ENCODE assay signal across 25 cellular contexts in the genomic region with DNA sequence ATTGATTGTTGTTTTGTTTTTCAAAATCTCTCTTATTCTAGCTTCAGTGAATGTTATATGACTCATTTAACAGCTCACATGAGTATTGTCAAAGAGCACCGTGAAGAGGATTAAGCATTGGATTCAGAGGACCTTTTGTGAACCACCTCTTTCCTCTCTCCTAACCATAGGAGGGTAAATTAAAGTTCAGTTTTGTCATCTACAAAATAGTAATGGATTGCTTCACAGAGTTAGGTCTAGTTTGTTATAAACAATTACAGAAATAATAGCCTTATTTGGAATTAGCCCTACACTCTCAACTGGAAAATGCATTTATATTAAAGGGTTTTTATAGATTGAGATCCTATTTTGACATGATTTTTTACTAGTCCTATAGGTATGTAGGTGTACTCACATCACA. TPM values are rescaled to one million over a fixed set of nuclear protein-coding genes. Genes with fewer than 3 reads are reported as not detected.
DNase-seq lines count a peak whose midpoint lies in the region; ATAC-seq, FAIRE-seq and TF ChIP-seq lines count a peak whose summit lies in the region.
"Had no signal": no experiment of that assay in that cellular context is flagged by ENCODE, and none has a peak within 500 bp of the region (broad histone marks: within the 10 kb centered on the region; RNA-seq: fewer than 3 reads in every experiment).

No MANE protein-coding gene starts in this region.

- no peak for FAIRE-seq in HepG2 (lab: Jason Lieb, UNC)

- CTCF ChIA-PET in MCF 10A (lab: Yijun Ruan, JAX) (no interaction called here), mammary epithelial cell (lab: Charles Lee; ENCODE audit: low non-redundant PET) (no interaction called here), HepG2 (lab: Yijun Ruan, JAX; ENCODE audit: low intra/inter-chr PET ratio, low total read pairs) (no interaction called here)

- H3K9me3 ChIP-seq in mammary epithelial cell (replicated peaks; ENCODE audit: insufficient read depth, low read length): no peaks in the 10 kb centered on the region
- H3K9me3 ChIP-seq in SK-N-MC (ENCODE audit: low read depth, low read length): no peaks in the 10 kb centered on the region
- no peaks in the 10 kb centered on the region for H3K9me3 ChIP-seq in HepG2 (ENCODE audit: low read length)
- H3K9me3 ChIP-seq: HAP-1, MG63 had no signal

- H3K4me1 ChIP-seq in mammary epithelial cell (ENCODE audit: insufficient read depth, low read length) (no peaks in the 10 kb centered on the region), HepG2 (ENCODE audit: insufficient read depth, low read length) (no peaks in the 10 kb centered on the region)
- H3K4me1 ChIP-seq: HAP-1 had no signal

- H3K4me3 ChIP-seq in mammary epithelial cell (replicated peaks in 1 of 3; ENCODE audit: insufficient read depth in 1 of 3, low read depth in 2 of 3, low read length in 3 of 3) (no peak overlapping the region), SK-N-MC (no peak overlapping the region), fibroblast of villous mesenchyme (ENCODE audit: low read depth, low read length) (no peak overlapping the region), HepG2 (replicated peaks in 1 of 3; ENCODE audit: insufficient read depth in 1 of 3, low read depth in 2 of 3, low read length in 3 of 3) (no peak overlapping the region)
- H3K4me3 ChIP-seq: HAP-1, MG63 had no signal

- H3K9me3 Mint-ChIP-seq in MCF 10A (ENCODE audit: unreplicated experiment): no peaks in the 10 kb centered on the region
- H3K9me3 Mint-ChIP-seq: CD8-positive, alpha-beta T cell; T-cell had no signal

- no peak overlapping the region for H3K4me2 ChIP-seq in mammary epithelial cell (ENCODE audit: insufficient read depth, low read depth, low read length)
- H3K4me2 ChIP-seq in HepG2 (ENCODE audit: low read depth, low read length): no peak overlapping the region

- H3K4me3 Mint-ChIP-seq in MCF 10A (ENCODE audit: unreplicated experiment): no peak overlapping the region
- H3K4me3 Mint-ChIP-seq: CD8-positive, alpha-beta T cell; IgD-negative memory B cell; T-cell had no signal

- no peaks in the 10 kb centered on the region for H3K4me1 Mint-ChIP-seq in MCF 10A (ENCODE audit: insufficient read depth, unreplicated experiment)
- H3K4me1 Mint-ChIP-seq: IgD-negative memory B cell, T-cell had no signal

- in situ Hi-C loops in mammary epithelial cell (cut with MboI; ENCODE audit: low sequenced_read_pairs in 2 of 2): no loop called here
- in situ Hi-C loops in HepG2 (cut with HindIII; ENCODE audit: extremely low pct_ligation_motif_present, low pct_unique_long_range_greater_than_20kb): no loop called here

- no peak for TF ChIP-seq CTCF in MCF 10A (IDR thresholded peaks at IDR 0.05; ENCODE audit: unreplicated experiment)
- TF ChIP-seq CTCF in mammary epithelial cell (conservative IDR thresholded peaks at IDR 0.05 in 1 of 2, IDR thresholded peaks at IDR 0.05 in 1 of 2; ENCODE audit: extremely low read depth in 1 of 2, insufficient read depth in 1 of 2, low read depth in 1 of 2, low read length in 2 of 2): no peak
- TF ChIP-seq CTCF in fibroblast of villous mesenchyme (IDR thresholded peaks at IDR 0.05; ENCODE audit: insufficient read depth, low read depth, low read length): no peak
- TF ChIP-seq CTCF in GM10266 (IDR thresholded peaks at IDR 0.05; ENCODE audit: control insufficient read depth, insufficient read depth, low read depth, missing control alignments): no peak
- TF ChIP-seq CTCF in HepG2 (CRISPR knock-in tag; IDR thresholded peaks at IDR 0.05): no peak

- no peak for TF ChIP-seq RAD21 in HepG2 (CRISPR knock-in tag; IDR thresholded peaks at IDR 0.05)

- peaks cover 7% of the 10 kb centered on the region for H3K27me3 ChIP-seq in mammary epithelial cell (ENCODE audit: insufficient read depth, low read length)
- H3K27me3 ChIP-seq in HepG2 (ENCODE audit: control insufficient read depth in 1 of 2, insufficient read depth in 2 of 2, low read length in 2 of 2): no peaks in the 10 kb centered on the region
- H3K27me3 ChIP-seq: MG63 had no signal

- peaks cover 79% of the 10 kb centered on the region for H3K27me3 Mint-ChIP-seq in MCF 10A (ENCODE audit: insufficient read depth, unreplicated experiment)
- H3K27me3 Mint-ChIP-seq: IgD-negative memory B cell had no signal

- H3K9ac ChIP-seq in mammary epithelial cell (ENCODE audit: insufficient read depth, low read length): no peak overlapping the region
- H3K9ac ChIP-seq in SK-N-MC (ENCODE audit: insufficient read length): no peak overlapping the region
- no peak overlapping the region for H3K9ac ChIP-seq in HepG2 (ENCODE audit: insufficient read depth, low read depth, low read length)

- no peak for ATAC-seq in HepG2
- ATAC-seq: CD8-positive, alpha-beta T cell; T-cell had no signal

- no peak for TF ChIP-seq EP300 in HepG2 (IDR thresholded peaks at IDR 0.05; ENCODE audit: low read depth in 2 of 2, low read length in 2 of 2)
- TF ChIP-seq EP300 in HepG2 (CRISPR knock-in tag; IDR thresholded peaks at IDR 0.05; ENCODE audit: borderline replicate concordance): no peak

- DNase-seq in MCF 10A (ENCODE audit: unreplicated experiment) (peak; percentile 7), mammary epithelial cell (no peak), SK-N-MC (ENCODE audit: low read depth, low spot score) (no peak), fibroblast of villous mesenchyme (ENCODE audit: low read depth) (peak; percentile 25), GM03348 (ENCODE audit: low spot score) (no peak), NOMO-1 treated with dmso at 0.1 percent for 144 hours (lab: John Stamatoyannopoulos, UW; ENCODE audit: unreplicated experiment) (no peak), GM10266 (ENCODE audit: extremely low spot score) (no peak), HepG2 (ENCODE audit: low spot score) (no peak)
- DNase-seq: AML-193; C1 segment of cervical spinal cord; CD8-positive, alpha-beta T cell; GDM1; MG63; NCI-H1436; NCI-H1930; NCI-H2227 treated with DMSO at 0.1 percent for 48 hours; NCI-H510A; SHP77 treated with DMSO at 0.1 percent for 48 hours; T-cell had no signal

- POLR2A ChIA-PET in MCF 10A (lab: Yijun Ruan, JAX): no interaction called here
- POLR2A ChIA-PET in HepG2 (lab: Yijun Ruan, JAX): no interaction called here

- no peak for TF ChIP-seq POLR2A in HepG2 (IDR thresholded peaks at IDR 0.05; ENCODE audit: insufficient read depth in 1 of 2, low read depth in 2 of 2, low read length in 2 of 2)

- H3K27ac Mint-ChIP-seq in MCF 10A (ENCODE audit: low read depth, unreplicated experiment): no peak overlapping the region
- H3K27ac Mint-ChIP-seq: CD8-positive, alpha-beta T cell; IgD-negative memory B cell; T-cell had no signal

- H3K79me2 ChIP-seq in mammary epithelial cell (ENCODE audit: insufficient read depth, low read length): no peaks in the 10 kb centered on the region
- H3K79me2 ChIP-seq in HepG2 (ENCODE audit: insufficient read depth, low read length): no peaks in the 10 kb centered on the region

- H4K20me1 ChIP-seq in mammary epithelial cell (ENCODE audit: insufficient read depth, low read length) (no peaks in the 10 kb centered on the region), HepG2 (ENCODE audit: insufficient read depth, low read length) (no peaks in the 10 kb centered on the region)

- intact Hi-C loops in MCF 10A (cut with micrococcal nuclease): no loop called here
- intact Hi-C loops in mammary epithelial cell (cut with micrococcal nuclease): loop anchor here (5.0 kb wide), 1 partner anchor 38 kb away; no protein-coding TSS in a partner anchor
- intact Hi-C loops in HepG2 (cut with micrococcal nuclease; ENCODE audit: unreplicated experiment): no loop called here

- H3K27ac ChIP-seq in mammary epithelial cell (ENCODE audit: insufficient read depth, low read depth, low read length) (no peak overlapping the region), SK-N-MC (0 out of 2 replicates have a peak overlapping the region, but pooled peaks have one; percentile 21), HepG2 (ENCODE audit: extremely low read length, insufficient read depth, low read length) (no peak overlapping the region)
- H3K27ac ChIP-seq: 22Rv1, RWPE1 had no signal

- BruUV-seq in MCF 10A (replicated peaks; lab: Mats Ljungman, UMichigan) (no TSS peak), mammary epithelial cell (replicated peaks; lab: Mats Ljungman, UMichigan) (no TSS peak), HepG2 (replicated peaks; lab: Mats Ljungman, UMichigan) (no TSS peak)

- H3K36me3 Mint-ChIP-seq in MCF 10A (ENCODE audit: insufficient read depth, unreplicated experiment): no peaks in the 10 kb centered on the region
- H3K36me3 Mint-ChIP-seq: CD8-positive, alpha-beta T cell; IgD-negative memory B cell; T-cell had no signal

- H3K36me3 ChIP-seq in mammary epithelial cell (ENCODE audit: insufficient read depth, low read length) (no peaks in the 10 kb centered on the region), SK-N-MC (ENCODE audit: insufficient read depth, low read length) (no peaks in the 10 kb centered on the region), HepG2 (replicated peaks in 1 of 2; ENCODE audit: control insufficient read depth in 1 of 2, insufficient read depth in 2 of 2, low read length in 2 of 2) (no peaks in the 10 kb centered on the region)
- H3K36me3 ChIP-seq: HAP-1, MG63 had no signal

- dilution Hi-C loops in mammary epithelial cell (cut with HindIII; ENCODE audit: low sequenced_read_pairs): no loop called here

- WGBS in mammary epithelial cell (ENCODE audit: low coverage, missing lambda C conversion rate): 86% methylated on average over 1 of the region's 1 CpG
- WGBS in HepG2 (ENCODE audit: low lambda C conversion rate): 0% methylated on average over 1 of the region's 1 CpG

- H2AFZ ChIP-seq in mammary epithelial cell (ENCODE audit: low read depth, low read length) (no peak overlapping the region), HepG2 (ENCODE audit: low read length) (no peak overlapping the region)

RNA-seq across cellular contexts. Expression of a gene that starts 1.0 kb away (rescaled TPM):
- total RNA-seq in MCF 10A (2022) (not detected in 2 replicates), mammary epithelial cell (not detected), fibroblast of villous mesenchyme (not detected in 2 replicates), HepG2 (2016; rRNA removed; fragmentation: Illumina TruSeq; extraction: Trizol) (not detected in 2 replicates)
- polyA plus RNA-seq in mammary epithelial cell (not detected), HepG2 (2011; rRNA removed) (not detected in 2 replicates)
- polyA minus RNA-seq in mammary epithelial cell: not detected
- total RNA-seq in HepG2 (2016; cell fraction: cytosol; rRNA removed; fragmentation: Illumina TruSeq; extraction: Trizol; ENCODE audit: low read depth): not detected in 2 replicates
- not detected in 2 replicates for total RNA-seq in HepG2 (2016; cell fraction: insoluble cytoplasmic fraction; rRNA removed; fragmentation: Illumina TruSeq; extraction: Trizol)
- total RNA-seq in HepG2 (2016; cell fraction: membrane; rRNA removed; fragmentation: Illumina TruSeq; extraction: Trizol): not detected in 2 replicates
- not detected in 2 replicates for total RNA-seq in HepG2 (2016; cell fraction: nucleus; rRNA removed; fragmentation: Illumina TruSeq; extraction: Trizol)
- not detected in 2 replicates for polyA plus RNA-seq in HepG2 (2011; cell fraction: cytosol; rRNA removed)
- polyA plus RNA-seq in HepG2 (2011; cell fraction: nucleus; rRNA removed): not detected in 2 replicates
- polyA plus RNA-seq in HepG2 (2012): not detected in 2 replicates
- polyA plus RNA-seq in HepG2 (2016; cell fraction: cytosol; fragmentation: Illumina TruSeq; extraction: Trizol; ENCODE audit: low read depth): not detected in 2 replicates
- polyA plus RNA-seq in HepG2 (2016; cell fraction: insoluble cytoplasmic fraction; fragmentation: Illumina TruSeq; extraction: Trizol; ENCODE audit: low read depth): not detected in 2 replicates
- not detected in 2 replicates for polyA plus RNA-seq in HepG2 (2016; cell fraction: membrane; fragmentation: Illumina TruSeq; extraction: Trizol; ENCODE audit: low read depth)
- not detected in 2 replicates for polyA plus RNA-seq in HepG2 (2016; cell fraction: nucleus; fragmentation: Illumina TruSeq; extraction: Trizol; ENCODE audit: insufficient read depth, low read depth)
- polyA minus RNA-seq in HepG2 (2011; rRNA and poly(A)+ RNA removed; ENCODE audit: low replicate concordance): not detected in 2 replicates
- polyA minus RNA-seq in HepG2 (2011; cell fraction: cytosol; rRNA and poly(A)+ RNA removed): not detected in 2 replicates
- not detected in 2 replicates for polyA minus RNA-seq in HepG2 (2011; cell fraction: nucleus; rRNA and poly(A)+ RNA removed)
- total RNA-seq: CD8-positive, alpha-beta T cell; Daoy; HT1080; T-cell had no signal
- polyA plus RNA-seq: IgD-negative memory B cell had no signal

RNA-seq across cellular contexts. Expression of a gene that starts 52.5 kb away (rescaled TPM):
- not detected in 2 replicates for total RNA-seq in MCF 10A (2022)
- total RNA-seq in mammary epithelial cell: 1 to 10 TPM in 1 of 2 donors, not detected in 1; 1.5 TPM
- not detected for polyA plus RNA-seq in mammary epithelial cell
- not detected for polyA minus RNA-seq in mammary epithelial cell
- total RNA-seq in fibroblast of villous mesenchyme: 487 and 603 TPM in 2 replicates
- not detected in 2 replicates for total RNA-seq in HepG2 (2016; rRNA removed; fragmentation: Illumina TruSeq; extraction: Trizol)
- total RNA-seq in HepG2 (2016; cell fraction: cytosol; rRNA removed; fragmentation: Illumina TruSeq; extraction: Trizol; ENCODE audit: low read depth): not detected in 2 replicates
- not detected in 2 replicates for total RNA-seq in HepG2 (2016; cell fraction: insoluble cytoplasmic fraction; rRNA removed; fragmentation: Illumina TruSeq; extraction: Trizol)
- total RNA-seq in HepG2 (2016; cell fraction: membrane; rRNA removed; fragmentation: Illumina TruSeq; extraction: Trizol): not detected in 2 replicates
- not detected in 2 replicates for total RNA-seq in HepG2 (2016; cell fraction: nucleus; rRNA removed; fragmentation: Illumina TruSeq; extraction: Trizol)
- not detected in 2 replicates for polyA plus RNA-seq in HepG2 (2011; rRNA removed)
- not detected in 2 replicates for polyA plus RNA-seq in HepG2 (2011; cell fraction: cytosol; rRNA removed)
- polyA plus RNA-seq in HepG2 (2011; cell fraction: nucleus; rRNA removed): not detected in 2 replicates
- polyA plus RNA-seq in HepG2 (2012): not detected in 2 replicates
- polyA plus RNA-seq in HepG2 (2016; cell fraction: cytosol; fragmentation: Illumina TruSeq; extraction: Trizol; ENCODE audit: low read depth): not detected in 2 replicates
- not detected in 2 replicates for polyA plus RNA-seq in HepG2 (2016; cell fraction: insoluble cytoplasmic fraction; fragmentation: Illumina TruSeq; extraction: Trizol; ENCODE audit: low read depth)
- polyA plus RNA-seq in HepG2 (2016; cell fraction: membrane; fragmentation: Illumina TruSeq; extraction: Trizol; ENCODE audit: low read depth): not detected in 2 replicates
- not detected in 2 replicates for polyA plus RNA-seq in HepG2 (2016; cell fraction: nucleus; fragmentation: Illumina TruSeq; extraction: Trizol; ENCODE audit: insufficient read depth, low read depth)
- not detected in 2 replicates for polyA minus RNA-seq in HepG2 (2011; rRNA and poly(A)+ RNA removed; ENCODE audit: low replicate concordance)
- not detected in 2 replicates for polyA minus RNA-seq in HepG2 (2011; cell fraction: cytosol; rRNA and poly(A)+ RNA removed)
- not detected in 2 replicates for polyA minus RNA-seq in HepG2 (2011; cell fraction: nucleus; rRNA and poly(A)+ RNA removed)
- total RNA-seq: CD8-positive, alpha-beta T cell had no signal
- polyA plus RNA-seq: IgD-negative memory B cell had no signal

RNA-seq across cellular contexts. Expression of a gene that starts 54.0 kb away (rescaled TPM):
- not detected in 2 replicates for total RNA-seq in MCF 10A (2022)
- total RNA-seq in mammary epithelial cell: not detected
- polyA plus RNA-seq in mammary epithelial cell: not detected
- not detected for polyA minus RNA-seq in mammary epithelial cell
- total RNA-seq in fibroblast of villous mesenchyme: not detected in 2 replicates
- not detected in 2 replicates for total RNA-seq in HepG2 (2016; rRNA removed; fragmentation: Illumina TruSeq; extraction: Trizol)
- total RNA-seq in HepG2 (2016; cell fraction: cytosol; rRNA removed; fragmentation: Illumina TruSeq; extraction: Trizol; ENCODE audit: low read depth): not detected in 2 replicates
- total RNA-seq in HepG2 (2016; cell fraction: insoluble cytoplasmic fraction; rRNA removed; fragmentation: Illumina TruSeq; extraction: Trizol): not detected in 2 replicates
- not detected in 2 replicates for total RNA-seq in HepG2 (2016; cell fraction: membrane; rRNA removed; fragmentation: Illumina TruSeq; extraction: Trizol)
- not detected in 2 replicates for total RNA-seq in HepG2 (2016; cell fraction: nucleus; rRNA removed; fragmentation: Illumina TruSeq; extraction: Trizol)
- not detected in 2 replicates for polyA plus RNA-seq in HepG2 (2011; rRNA removed)
- not detected in 2 replicates for polyA plus RNA-seq in HepG2 (2011; cell fraction: cytosol; rRNA removed)
- not detected in 2 replicates for polyA plus RNA-seq in HepG2 (2011; cell fraction: nucleus; rRNA removed)
- not detected in 2 replicates for polyA plus RNA-seq in HepG2 (2012)
- polyA plus RNA-seq in HepG2 (2016; cell fraction: cytosol; fragmentation: Illumina TruSeq; extraction: Trizol; ENCODE audit: low read depth): not detected in 2 replicates
- polyA plus RNA-seq in HepG2 (2016; cell fraction: insoluble cytoplasmic fraction; fragmentation: Illumina TruSeq; extraction: Trizol; ENCODE audit: low read depth): not detected in 2 replicates
- polyA plus RNA-seq in HepG2 (2016; cell fraction: membrane; fragmentation: Illumina TruSeq; extraction: Trizol; ENCODE audit: low read depth): not detected in 2 replicates
- not detected in 2 replicates for polyA plus RNA-seq in HepG2 (2016; cell fraction: nucleus; fragmentation: Illumina TruSeq; extraction: Trizol; ENCODE audit: insufficient read depth, low read depth)
- polyA minus RNA-seq in HepG2 (2011; rRNA and poly(A)+ RNA removed; ENCODE audit: low replicate concordance): not detected in 2 replicates
- polyA minus RNA-seq in HepG2 (2011; cell fraction: cytosol; rRNA and poly(A)+ RNA removed): not detected in 2 replicates
- polyA minus RNA-seq in HepG2 (2011; cell fraction: nucleus; rRNA and poly(A)+ RNA removed): not detected in 2 replicates
- total RNA-seq: CD8-positive, alpha-beta T cell; Daoy; HT1080; T-cell had no signal
- polyA plus RNA-seq: IgD-negative memory B cell had no signal

Comparison
In these comparisons a context has a peak if more than half of its experiments do, and no peak if none do; other contexts are left out.
1. DNase-seq: peak in MCF 10A (single experiment) and fibroblast of villous mesenchyme (single experiment); none in mammary epithelial cell (single experiment), SK-N-MC (single experiment), GM03348 (single experiment), NOMO-1 treated with dmso at 0.1 percent for 144 hours (single experiment), GM10266 (single experiment) and HepG2 (single experiment).
2. RNA of a gene that starts 52.5 kb away (total RNA-seq): 487 to 603 TPM in fibroblast of villous mesenchyme; 1.5 TPM in mammary epithelial cell, not detected in HepG2 and not detected in MCF 10A; every median in the first group is over 100 times any median in the second.